In the genomic region with DNA sequence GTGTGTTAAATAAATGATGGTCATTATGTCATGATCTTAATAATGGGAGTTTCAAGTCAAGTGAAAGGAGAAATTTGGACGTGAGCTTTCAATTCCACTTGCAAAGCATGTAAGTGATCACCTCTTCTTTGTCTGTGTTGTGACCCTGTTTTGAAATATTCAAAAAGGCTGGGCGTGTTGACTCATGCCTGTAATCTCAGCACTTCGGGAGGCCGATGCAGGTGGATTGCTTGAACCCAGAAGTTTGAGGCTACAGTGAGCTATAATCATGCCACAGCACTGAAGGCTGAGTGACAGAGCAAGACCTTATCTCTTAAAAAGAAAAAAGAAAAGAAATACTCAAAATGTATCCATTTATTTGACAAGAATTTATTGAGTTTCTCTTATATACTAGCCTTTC, we compare ENCODE assay signal across 13 cellular contexts. TPM values are rescaled to one million over a fixed set of nuclear protein-coding genes. Genes with fewer than 3 reads are reported as not detected.
A peak's percentile ranks its signal among the peaks of the same experiment; 100 is the strongest.
DNase-seq lines count a peak whose midpoint lies in the region; ATAC-seq, FAIRE-seq and TF ChIP-seq lines count a peak whose summit lies in the region.
"Had no signal": no experiment of that assay in that cellular context is flagged by ENCODE, and none has a peak within 500 bp of the region (broad histone marks: within the 10 kb centered on the region; RNA-seq: fewer than 3 reads in every experiment).

No MANE protein-coding gene starts in this region.

- TF ChIP-seq CTCF in GM20000 (IDR thresholded peaks at IDR 0.05; ENCODE audit: extremely low read depth, missing control alignments) = no peak

- FAIRE-seq in GM12891 (lab: Jason Lieb, UNC) = no peak
- FAIRE-seq: astrocyte had no signal

- ATAC-seq in GM18873 (IDR thresholded peaks at IDR 0.05; ENCODE audit: low FRiP score, unreplicated experiment) = peak; percentile 51
- peak; percentile 48 for ATAC-seq in GM21825 (IDR thresholded peaks at IDR 0.05; ENCODE audit: unreplicated experiment)
- ATAC-seq in HG03565 (IDR thresholded peaks at IDR 0.05; ENCODE audit: unreplicated experiment) = peak; percentile 40
- ATAC-seq: heart right ventricle had no signal

- TF ChIP-seq POLR2A in GM12891 (IDR thresholded peaks at IDR 0.05; ENCODE audit: low read depth, low read length) = no peak

- DNase-seq in GM12891 (ENCODE audit: insufficient read length, low spot score) (no peak), SK-N-DZ (ENCODE audit: low spot score) (no peak), hypothalamus (lab: John Stamatoyannopoulos, UW) (no peak), GM20000 (ENCODE audit: low spot score) (no peak)
- DNase-seq in NK-92 treated with Interleukin-12 subunit alpha and Interleukin-12 subunit beta, amount 100 ng/mL, for 24 hours (lab: John Stamatoyannopoulos, UW) = no peak
- DNase-seq: activated T-cell treated with anti-CD3 and anti-CD28 coated beads, Interleukin-2, amount 50 U/mL, for 1 hour; heart right ventricle; NCI-H510A treated with DMSO at 0.1 percent for 48 hours; WERI-Rb-1 had no signal

TF ChIP-seq in GM12891, 5 proteins besides CTCF, POLR2A, EP300 and RAD21:
- TF ChIP-seq POLR2AphosphoS5 (IDR thresholded peaks at IDR 0.05; ENCODE audit: low read depth, low read length) (no peak), POU2F2 (IDR thresholded peaks at IDR 0.05; ENCODE audit: low read depth, low read length) (peak; percentile 96)

RNA-seq across cellular contexts. Expression of gene EED, which starts 32.9 kb away (rescaled TPM):
- polyA plus RNA-seq in GM12891 (2012; ENCODE audit: low read depth, missing spikeins) = 46.1 TPM
- polyA plus RNA-seq in SK-N-DZ (2014; cell fraction: cytosol; rRNA removed) = 29.0 and 41.2 TPM in 2 replicates
- 47.0 and 58.1 TPM in 2 replicates for polyA plus RNA-seq in SK-N-DZ (2014; cell fraction: nucleus; rRNA removed)
